14 cellular contexts compared by ENCODE assay signal in the genomic region with DNA sequence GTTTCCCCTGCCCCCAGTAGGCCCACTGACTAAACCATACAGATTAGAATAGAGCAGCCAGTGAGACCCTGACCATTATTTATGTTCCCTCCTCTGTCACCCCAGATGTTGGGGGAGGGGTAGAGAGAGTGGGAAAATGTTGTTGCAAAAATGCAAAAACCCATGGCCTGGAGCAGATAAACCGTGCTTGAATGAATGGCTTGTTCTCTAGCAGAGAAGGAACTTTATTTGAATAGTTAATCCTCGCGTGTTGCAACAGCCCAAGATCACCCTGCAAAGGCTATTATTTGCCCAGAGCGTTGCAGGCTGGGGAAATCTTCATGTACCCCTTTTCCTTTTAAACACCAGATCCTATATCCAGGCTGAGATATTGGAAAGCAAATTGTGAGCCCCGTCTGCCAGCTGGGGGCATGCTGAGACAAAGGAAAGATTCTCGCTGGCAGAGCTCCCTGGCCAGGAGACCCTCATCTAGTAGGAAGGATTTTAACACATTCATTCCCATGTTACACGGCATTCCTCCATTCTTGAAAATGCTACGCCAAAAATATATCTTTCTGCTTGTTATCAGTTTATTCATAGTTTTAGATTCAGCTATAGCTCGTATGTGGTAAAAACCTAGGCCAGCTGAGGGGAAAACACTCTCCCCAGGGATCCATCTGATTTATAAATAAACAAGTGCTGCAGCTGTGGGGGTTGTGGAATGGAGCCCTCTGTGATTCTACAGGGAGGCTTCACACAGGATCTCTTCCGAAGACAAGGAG. TPM values are rescaled to one million over a fixed set of nuclear protein-coding genes. Genes with fewer than 3 reads are reported as not detected.
DNase-seq lines count a peak whose midpoint lies in the region; ATAC-seq and TF ChIP-seq lines count a peak whose summit lies in the region.
"Had no signal": no experiment of that assay in that cellular context is flagged by ENCODE, and none has a peak within 500 bp of the region (broad histone marks: within the 10 kb centered on the region; RNA-seq: fewer than 3 reads in every experiment).

No MANE protein-coding gene starts in this region.

- H3K36me3 Mint-ChIP-seq in mesothelial cell of epicardium, result no peaks in the 10 kb centered on the region
- H3K36me3 Mint-ChIP-seq: CD8-positive, alpha-beta T cell had no signal

- H3K9me3 ChIP-seq in SJCRH30 (replicated peaks), result no peaks in the 10 kb centered on the region

- H3K27me3 ChIP-seq in SJCRH30, result no peaks in the 10 kb centered on the region

- peak; percentile 34 for DNase-seq in ELF-1 (ENCODE audit: low read depth, low spot score)
- DNase-seq in NCI-H1092 treated with DMSO at 0.1 percent for 48 hours (lab: John Stamatoyannopoulos, UW), result peak; percentile 35
- DNase-seq in SJCRH30, result peak; percentile 50 to 69
- DNase-seq in mesothelial cell of epicardium (ENCODE audit: low spot score in 2 of 2, unreplicated experiment in 2 of 2), result no peak
- no peak for DNase-seq in cerebellum (ENCODE audit: low spot score)
- DNase-seq in effector CD8-positive, alpha-beta T cell (lab: John Stamatoyannopoulos, UW), result no peak
- no peak for DNase-seq in stimulated activated CD4-positive, alpha-beta T cell treated with anti-CD3 and anti-CD28 coated beads, Interleukin-2, amount 100 ng/mL, for 48 hours
- DNase-seq: amniotic stem cell; CD8-positive, alpha-beta T cell; NK-92 treated with Interleukin-12 subunit alpha and Interleukin-12 subunit beta, amount 100 ng/mL, for 24 hours had no signal

- no peak overlapping the region for H3K4me3 Mint-ChIP-seq in mesothelial cell of epicardium
- H3K4me3 Mint-ChIP-seq: CD8-positive, alpha-beta T cell had no signal

- peaks cover 11% of the 10 kb centered on the region for H3K9me3 Mint-ChIP-seq in mesothelial cell of epicardium
- H3K9me3 Mint-ChIP-seq: CD8-positive, alpha-beta T cell had no signal

- peaks cover 12% of the 10 kb centered on the region; the same call in 1 of the 2 replicates for H3K4me1 ChIP-seq in SJCRH30

- H3K27ac Mint-ChIP-seq in mesothelial cell of epicardium, result peak overlapping the region; percentile 13
- H3K27ac Mint-ChIP-seq: CD8-positive, alpha-beta T cell had no signal

- ATAC-seq in HG03025 (IDR thresholded peaks at IDR 0.05; ENCODE audit: low FRiP score, unreplicated experiment), result no peak
- ATAC-seq: CD8-positive, alpha-beta T cell had no signal

- H3K4me1 Mint-ChIP-seq in mesothelial cell of epicardium, result peaks cover 16% of the 10 kb centered on the region

- H3K36me3 ChIP-seq in SJCRH30, result no peaks in the 10 kb centered on the region

- peak overlapping the region; percentile 23; the same call in 1 of the 2 replicates for H3K4me3 ChIP-seq in SJCRH30

- peak overlapping the region; percentile 23; the same call in 1 of the 2 replicates for H3K27ac ChIP-seq in SJCRH30
- H3K27ac ChIP-seq: KMS-11 had no signal

- no peak for TF ChIP-seq CTCF in mesothelial cell of epicardium (IDR thresholded peaks at IDR 0.05; ENCODE audit: unreplicated experiment)

- H3K27me3 Mint-ChIP-seq in mesothelial cell of epicardium (ENCODE audit: low read depth), result peaks cover 18% of the 10 kb centered on the region

RNA-seq across cellular contexts. Expression of gene LINC00237, which starts 53.0 kb away (rescaled TPM):
- total RNA-seq in SJCRH30 (2014; rRNA removed; shearing (Covaris generic)), result not detected in 2 replicates
- not detected in 3 replicates for total RNA-seq in mesothelial cell of epicardium
- 0.45 TPM for total RNA-seq in cerebellum
- total RNA-seq: CD8-positive, alpha-beta T cell; mesenteric fat pad; pulmonary artery endothelial cell had no signal

Comparison
In these comparisons a context has a peak if more than half of its experiments do, and no peak if none do; other contexts are left out.
1. DNase-seq: peak in ELF-1 (single experiment), NCI-H1092 treated with DMSO at 0.1 percent for 48 hours (single experiment) and SJCRH30 (2 of 2); none in mesothelial cell of epicardium (0 of 2), cerebellum (single experiment), effector CD8-positive, alpha-beta T cell (single experiment) and stimulated activated CD4-positive, alpha-beta T cell treated with anti-CD3 and anti-CD28 coated beads, Interleukin-2, amount 100 ng/mL, for 48 hours (0 of 2).